1 cellular context compared by ENCODE assay signal in the genomic region with DNA sequence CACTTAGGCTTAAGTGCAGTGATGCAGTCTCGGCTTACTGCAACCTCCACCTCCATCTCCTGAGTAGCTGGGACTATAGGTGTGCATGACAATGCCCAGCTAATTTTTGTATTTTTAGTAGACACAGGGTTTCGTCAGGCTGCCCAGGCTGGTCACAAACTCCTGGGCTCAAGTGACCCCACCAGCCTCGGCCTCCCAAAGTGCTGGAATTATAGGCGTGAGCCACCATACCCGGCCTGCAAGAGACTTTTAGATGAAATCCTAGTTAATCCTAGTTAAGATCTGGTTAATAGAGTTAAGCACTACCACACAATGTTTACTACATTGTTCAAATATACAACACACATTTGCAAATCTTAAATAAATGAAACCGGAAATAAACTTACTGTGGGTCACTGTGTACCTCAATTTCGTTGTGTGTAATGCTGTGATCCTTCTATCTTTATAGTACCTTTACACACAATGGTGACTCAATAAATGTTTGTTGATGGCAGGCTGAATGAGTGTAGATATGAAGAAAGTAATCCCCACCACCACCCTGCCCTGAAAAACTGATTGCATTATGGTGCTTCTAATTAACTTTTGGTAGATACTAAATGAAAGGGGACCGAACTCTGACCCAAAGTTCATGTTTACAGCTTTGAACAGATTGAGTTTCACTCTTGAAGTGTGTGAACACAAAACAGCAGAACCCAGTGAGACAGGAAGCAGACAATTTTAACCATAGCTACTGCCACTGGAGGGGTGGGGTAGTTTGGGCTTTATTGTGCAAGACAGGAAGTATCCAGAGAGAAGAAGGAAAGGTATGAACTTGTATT.
TF ChIP-seq lines count a peak whose summit lies in the region.

No MANE protein-coding gene starts in this region.

TF ChIP-seq in GM23338, 12 proteins besides CTCF, POLR2A, EP300 and RAD21 (continued from another document):
- TF ChIP-seq, protein P1, sequence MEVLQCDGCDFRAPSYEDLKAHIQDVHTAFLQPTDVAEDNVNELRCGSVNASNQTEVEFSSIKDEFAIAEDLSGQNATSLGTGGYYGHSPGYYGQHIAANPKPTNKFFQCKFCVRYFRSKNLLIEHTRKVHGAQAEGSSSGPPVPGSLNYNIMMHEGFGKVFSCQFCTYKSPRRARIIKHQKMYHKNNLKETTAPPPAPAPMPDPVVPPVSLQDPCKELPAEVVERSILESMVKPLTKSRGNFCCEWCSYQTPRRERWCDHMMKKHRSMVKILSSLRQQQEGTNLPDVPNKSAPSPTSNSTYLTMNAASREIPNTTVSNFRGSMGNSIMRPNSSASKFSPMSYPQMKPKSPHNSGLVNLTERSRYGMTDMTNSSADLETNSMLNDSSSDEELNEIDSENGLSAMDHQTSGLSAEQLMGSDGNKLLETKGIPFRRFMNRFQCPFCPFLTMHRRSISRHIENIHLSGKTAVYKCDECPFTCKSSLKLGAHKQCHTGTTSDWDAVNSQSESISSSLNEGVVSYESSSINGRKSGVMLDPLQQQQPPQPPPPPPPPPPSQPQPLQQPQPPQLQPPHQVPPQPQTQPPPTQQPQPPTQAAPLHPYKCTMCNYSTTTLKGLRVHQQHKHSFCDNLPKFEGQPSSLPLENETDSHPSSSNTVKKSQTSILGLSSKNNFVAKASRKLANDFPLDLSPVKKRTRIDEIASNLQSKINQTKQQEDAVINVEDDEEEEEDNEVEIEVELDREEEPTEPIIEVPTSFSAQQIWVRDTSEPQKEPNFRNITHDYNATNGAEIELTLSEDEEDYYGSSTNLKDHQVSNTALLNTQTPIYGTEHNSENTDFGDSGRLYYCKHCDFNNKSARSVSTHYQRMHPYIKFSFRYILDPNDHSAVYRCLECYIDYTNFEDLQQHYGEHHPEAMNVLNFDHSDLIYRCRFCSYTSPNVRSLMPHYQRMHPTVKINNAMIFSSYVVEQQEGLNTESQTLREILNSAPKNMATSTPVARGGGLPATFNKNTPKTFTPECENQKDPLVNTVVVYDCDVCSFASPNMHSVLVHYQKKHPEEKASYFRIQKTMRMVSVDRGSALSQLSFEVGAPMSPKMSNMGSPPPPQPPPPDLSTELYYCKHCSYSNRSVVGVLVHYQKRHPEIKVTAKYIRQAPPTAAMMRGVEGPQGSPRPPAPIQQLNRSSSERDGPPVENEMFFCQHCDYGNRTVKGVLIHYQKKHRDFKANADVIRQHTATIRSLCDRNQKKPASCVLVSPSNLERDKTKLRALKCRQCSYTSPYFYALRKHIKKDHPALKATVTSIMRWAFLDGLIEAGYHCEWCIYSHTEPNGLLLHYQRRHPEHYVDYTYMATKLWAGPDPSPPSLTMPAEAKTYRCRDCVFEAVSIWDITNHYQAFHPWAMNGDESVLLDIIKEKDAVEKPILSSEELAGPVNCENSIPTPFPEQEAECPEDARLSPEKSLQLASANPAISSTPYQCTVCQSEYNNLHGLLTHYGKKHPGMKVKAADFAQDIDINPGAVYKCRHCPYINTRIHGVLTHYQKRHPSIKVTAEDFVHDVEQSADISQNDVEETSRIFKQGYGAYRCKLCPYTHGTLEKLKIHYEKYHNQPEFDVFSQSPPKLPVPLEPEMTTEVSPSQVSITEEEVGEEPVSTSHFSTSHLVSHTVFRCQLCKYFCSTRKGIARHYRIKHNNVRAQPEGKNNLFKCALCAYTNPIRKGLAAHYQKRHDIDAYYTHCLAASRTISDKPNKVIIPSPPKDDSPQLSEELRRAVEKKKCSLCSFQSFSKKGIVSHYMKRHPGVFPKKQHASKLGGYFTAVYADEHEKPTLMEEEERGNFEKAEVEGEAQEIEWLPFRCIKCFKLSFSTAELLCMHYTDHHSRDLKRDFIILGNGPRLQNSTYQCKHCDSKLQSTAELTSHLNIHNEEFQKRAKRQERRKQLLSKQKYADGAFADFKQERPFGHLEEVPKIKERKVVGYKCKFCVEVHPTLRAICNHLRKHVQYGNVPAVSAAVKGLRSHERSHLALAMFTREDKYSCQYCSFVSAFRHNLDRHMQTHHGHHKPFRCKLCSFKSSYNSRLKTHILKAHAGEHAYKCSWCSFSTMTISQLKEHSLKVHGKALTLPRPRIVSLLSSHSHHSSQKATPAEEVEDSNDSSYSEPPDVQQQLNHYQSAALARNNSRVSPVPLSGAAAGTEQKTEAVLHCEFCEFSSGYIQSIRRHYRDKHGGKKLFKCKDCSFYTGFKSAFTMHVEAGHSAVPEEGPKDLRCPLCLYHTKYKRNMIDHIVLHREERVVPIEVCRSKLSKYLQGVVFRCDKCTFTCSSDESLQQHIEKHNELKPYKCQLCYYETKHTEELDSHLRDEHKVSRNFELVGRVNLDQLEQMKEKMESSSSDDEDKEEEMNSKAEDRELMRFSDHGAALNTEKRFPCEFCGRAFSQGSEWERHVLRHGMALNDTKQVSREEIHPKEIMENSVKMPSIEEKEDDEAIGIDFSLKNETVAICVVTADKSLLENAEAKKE (CRISPR knock-in tag; IDR thresholded peaks at IDR 0.05), result no peak
- TF ChIP-seq CREB1 (CRISPR knock-in tag; IDR thresholded peaks at IDR 0.05; ENCODE audit: low read depth) (no peak), ZNF114 (CRISPR knock-in tag; IDR thresholded peaks at IDR 0.05) (no peak), JUNB (IDR thresholded peaks at IDR 0.05; ENCODE audit: unreplicated experiment) (no peak)
- TF ChIP-seq, protein P2, sequence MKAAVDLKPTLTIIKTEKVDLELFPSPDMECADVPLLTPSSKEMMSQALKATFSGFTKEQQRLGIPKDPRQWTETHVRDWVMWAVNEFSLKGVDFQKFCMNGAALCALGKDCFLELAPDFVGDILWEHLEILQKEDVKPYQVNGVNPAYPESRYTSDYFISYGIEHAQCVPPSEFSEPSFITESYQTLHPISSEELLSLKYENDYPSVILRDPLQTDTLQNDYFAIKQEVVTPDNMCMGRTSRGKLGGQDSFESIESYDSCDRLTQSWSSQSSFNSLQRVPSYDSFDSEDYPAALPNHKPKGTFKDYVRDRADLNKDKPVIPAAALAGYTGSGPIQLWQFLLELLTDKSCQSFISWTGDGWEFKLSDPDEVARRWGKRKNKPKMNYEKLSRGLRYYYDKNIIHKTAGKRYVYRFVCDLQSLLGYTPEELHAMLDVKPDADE (IDR thresholded peaks at IDR 0.05), result no peak
- TF ChIP-seq, protein P3, sequence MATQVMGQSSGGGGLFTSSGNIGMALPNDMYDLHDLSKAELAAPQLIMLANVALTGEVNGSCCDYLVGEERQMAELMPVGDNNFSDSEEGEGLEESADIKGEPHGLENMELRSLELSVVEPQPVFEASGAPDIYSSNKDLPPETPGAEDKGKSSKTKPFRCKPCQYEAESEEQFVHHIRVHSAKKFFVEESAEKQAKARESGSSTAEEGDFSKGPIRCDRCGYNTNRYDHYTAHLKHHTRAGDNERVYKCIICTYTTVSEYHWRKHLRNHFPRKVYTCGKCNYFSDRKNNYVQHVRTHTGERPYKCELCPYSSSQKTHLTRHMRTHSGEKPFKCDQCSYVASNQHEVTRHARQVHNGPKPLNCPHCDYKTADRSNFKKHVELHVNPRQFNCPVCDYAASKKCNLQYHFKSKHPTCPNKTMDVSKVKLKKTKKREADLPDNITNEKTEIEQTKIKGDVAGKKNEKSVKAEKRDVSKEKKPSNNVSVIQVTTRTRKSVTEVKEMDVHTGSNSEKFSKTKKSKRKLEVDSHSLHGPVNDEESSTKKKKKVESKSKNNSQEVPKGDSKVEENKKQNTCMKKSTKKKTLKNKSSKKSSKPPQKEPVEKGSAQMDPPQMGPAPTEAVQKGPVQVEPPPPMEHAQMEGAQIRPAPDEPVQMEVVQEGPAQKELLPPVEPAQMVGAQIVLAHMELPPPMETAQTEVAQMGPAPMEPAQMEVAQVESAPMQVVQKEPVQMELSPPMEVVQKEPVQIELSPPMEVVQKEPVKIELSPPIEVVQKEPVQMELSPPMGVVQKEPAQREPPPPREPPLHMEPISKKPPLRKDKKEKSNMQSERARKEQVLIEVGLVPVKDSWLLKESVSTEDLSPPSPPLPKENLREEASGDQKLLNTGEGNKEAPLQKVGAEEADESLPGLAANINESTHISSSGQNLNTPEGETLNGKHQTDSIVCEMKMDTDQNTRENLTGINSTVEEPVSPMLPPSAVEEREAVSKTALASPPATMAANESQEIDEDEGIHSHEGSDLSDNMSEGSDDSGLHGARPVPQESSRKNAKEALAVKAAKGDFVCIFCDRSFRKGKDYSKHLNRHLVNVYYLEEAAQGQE (IDR thresholded peaks at IDR 0.05; ENCODE audit: unreplicated experiment), result no peak
